8 cellular contexts compared by ENCODE assay signal in genomic region chr6:28940294-28940858, GRCh38. TPM values are rescaled to one million over a fixed set of nuclear protein-coding genes. Genes with fewer than 3 reads are reported as not detected.
A peak's percentile ranks its signal among the peaks of the same experiment; 100 is the strongest.
DNase-seq lines count a peak whose midpoint lies in the region; ATAC-seq and TF ChIP-seq lines count a peak whose summit lies in the region.

No MANE protein-coding gene starts in this region.

- ATAC-seq in GM18520 (IDR thresholded peaks at IDR 0.05; ENCODE audit: unreplicated experiment) (peak; percentile 3), HG03378 (IDR thresholded peaks at IDR 0.05; ENCODE audit: unreplicated experiment) (peak; percentile 3), left cardiac atrium (peak; percentile 23 to 57), HG03565 (IDR thresholded peaks at IDR 0.05; ENCODE audit: unreplicated experiment) (no peak)
- ATAC-seq in activated naive CD4-positive, alpha-beta T cell treated with anti-CD3 and anti-CD28 coated beads, Interleukin-2, amount 50 U/mL, for 72 hours = peak; percentile 19 to 46

- H3K36me3 ChIP-seq in trophoblast cell (ENCODE audit: control insufficient read depth in 1 of 2, insufficient read depth in 2 of 2, low read length in 2 of 2) = no peaks in the 10 kb centered on the region

- no peak for TF ChIP-seq CTCF in 22Rv1 (IDR thresholded peaks at IDR 0.05)

- H3K4me1 ChIP-seq in trophoblast cell (ENCODE audit: control insufficient read depth in 1 of 2, insufficient read depth in 2 of 2, low read length in 2 of 2) = no peaks in the 10 kb centered on the region

- H2AK5ac ChIP-seq in trophoblast cell (ENCODE audit: low read length) = peak overlapping the region; percentile 30

- no peak overlapping the region for H3K23ac ChIP-seq in trophoblast cell (ENCODE audit: low read length)

- WGBS in trophoblast cell (ENCODE audit: extremely low coverage, insufficient coverage, insufficient read length) = no CpG with 5 or more reads among the region's 17 CpGs

- peak overlapping the region; percentile 72 for H4K8ac ChIP-seq in trophoblast cell (ENCODE audit: low read depth, low read length)

- peak overlapping the region; percentile 60 for H3K4ac ChIP-seq in trophoblast cell (ENCODE audit: low read depth, low read length)

- peaks cover 9% of the 10 kb centered on the region for H3K79me2 ChIP-seq in trophoblast cell (ENCODE audit: control insufficient read depth, insufficient read depth, low read length, poor library complexity)

- H3K18ac ChIP-seq in trophoblast cell (ENCODE audit: low read length) = peak overlapping the region; percentile 76

- H3K27me3 ChIP-seq in trophoblast cell (ENCODE audit: insufficient read depth, low read length) = no peaks in the 10 kb centered on the region

- H3K9me3 Mint-ChIP-seq in activated naive CD4-positive, alpha-beta T cell treated with anti-CD3 and anti-CD28 coated beads, Interleukin-2, amount 50 U/mL, for 72 hours = no peaks in the 10 kb centered on the region

- peak overlapping the region; percentile 85 for H3K27ac ChIP-seq in 22Rv1
- peak overlapping the region; percentile 93 for H3K27ac ChIP-seq in trophoblast cell (ENCODE audit: low read depth, low read length)

- peak overlapping the region; percentile 86 for H2BK120ac ChIP-seq in trophoblast cell (ENCODE audit: insufficient read depth, low read length, poor library complexity)

- H4K12ac ChIP-seq in trophoblast cell (ENCODE audit: low read depth, low read length) = peak overlapping the region; percentile 70

- no peaks in the 10 kb centered on the region for H3K9me3 ChIP-seq in trophoblast cell (ENCODE audit: insufficient read depth, low read depth, low read length)

- peak; percentile 84 for DNase-seq in RKO (ENCODE audit: low spot score)
- DNase-seq in activated naive CD4-positive, alpha-beta T cell treated with anti-CD3 and anti-CD28 coated beads, Interleukin-2, amount 50 U/mL, for 72 hours (ENCODE audit: low spot score in 2 of 2) = peak in 1 of 2 donors; percentile 63
- peak; percentile 47 for DNase-seq in left cardiac atrium
- DNase-seq in trophoblast cell = peak; percentile 84 to 85

- peak overlapping the region; percentile 59 for H3K9ac ChIP-seq in trophoblast cell (ENCODE audit: low read length)

- H3K4me2 ChIP-seq in trophoblast cell (ENCODE audit: low read length) = peak overlapping the region; percentile 90

- H4K91ac ChIP-seq in trophoblast cell (ENCODE audit: low read depth, low read length) = peak overlapping the region; percentile 86

- peaks cover 19% of the 10 kb centered on the region for H3K79me1 ChIP-seq in trophoblast cell (ENCODE audit: low read length)

- no peaks in the 10 kb centered on the region for H3K36me3 Mint-ChIP-seq in activated naive CD4-positive, alpha-beta T cell treated with anti-CD3 and anti-CD28 coated beads, Interleukin-2, amount 50 U/mL, for 72 hours

- peak overlapping the region; percentile 49 for H2BK5ac ChIP-seq in trophoblast cell (ENCODE audit: low read depth, low read length, poor library complexity)

- intact Hi-C loops in left cardiac atrium (cut with DNase I) = loop anchor here (5.0 kb wide), 3 partner anchors 42 to 103 kb away; no protein-coding TSS in a partner anchor

- peak overlapping the region; percentile 80 for H3K4me3 ChIP-seq in trophoblast cell (ENCODE audit: low read depth, low read length)

- H2BK12ac ChIP-seq in trophoblast cell (ENCODE audit: low read length) = peak overlapping the region; percentile 88

- peak overlapping the region; percentile 99 for H3K27ac Mint-ChIP-seq in activated naive CD4-positive, alpha-beta T cell treated with anti-CD3 and anti-CD28 coated beads, Interleukin-2, amount 50 U/mL, for 72 hours

- peak overlapping the region; percentile 12 for H2AFZ ChIP-seq in trophoblast cell (ENCODE audit: insufficient read depth, low read length, poor library complexity)

- peak overlapping the region; percentile 25 for H3K14ac ChIP-seq in trophoblast cell (ENCODE audit: low read length)

RNA-seq across cellular contexts. Expression of gene TRIM27, which starts 16.6 kb away (rescaled TPM):
- 10 to 100 TPM; 34.3 to 45.4 TPM for total RNA-seq in activated naive CD4-positive, alpha-beta T cell treated with anti-CD3 and anti-CD28 coated beads, Interleukin-2, amount 50 U/mL, for 72 hours
- total RNA-seq in left cardiac atrium = 10 to 100 TPM; 20.7 to 25.3 TPM
- 53.3 and 54.2 TPM in 2 replicates for polyA plus RNA-seq in trophoblast cell (2013)
